ENCODE assay signal across 21 cellular contexts in the genomic region with DNA sequence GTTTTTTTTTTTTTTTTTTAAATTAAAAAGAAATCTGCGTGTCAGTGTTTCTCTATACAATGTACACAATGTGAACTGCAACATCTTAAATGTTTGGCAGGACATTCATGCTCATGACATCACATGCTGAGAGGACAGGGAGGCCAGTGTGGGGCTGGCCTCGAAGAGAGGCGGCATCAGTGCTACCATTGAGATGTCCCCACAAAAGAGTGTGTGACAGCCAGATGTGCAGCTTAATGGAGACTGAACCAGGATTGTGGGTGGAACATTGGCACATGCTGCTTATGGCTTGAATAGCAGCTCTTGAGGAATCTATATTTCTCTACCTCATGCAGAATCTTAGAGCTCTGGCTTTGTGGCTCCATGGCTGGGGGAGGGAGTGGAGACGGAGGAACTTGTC. TPM values are rescaled to one million over a fixed set of nuclear protein-coding genes. Genes with fewer than 3 reads are reported as not detected.
DNase-seq lines count a peak whose midpoint lies in the region; FAIRE-seq and TF ChIP-seq lines count a peak whose summit lies in the region.
"Had no signal": no experiment of that assay in that cellular context is flagged by ENCODE, and none has a peak within 500 bp of the region (broad histone marks: within the 10 kb centered on the region; RNA-seq: fewer than 3 reads in every experiment).

No MANE protein-coding gene starts in this region.

- FAIRE-seq in frontal cortex (lab: Jason Lieb, UNC) = peak; percentile 51
- FAIRE-seq: GM12891 had no signal

- TF ChIP-seq CTCF in breast epithelium (IDR thresholded peaks at IDR 0.05) (no peak), SK-N-SH (IDR thresholded peaks at IDR 0.05) (no peak)

- no peaks in the 10 kb centered on the region for H3K9me2 ChIP-seq in SK-N-SH

- peak in 1 of 2 donors; percentile 21 for DNase-seq in frontal cortex (ENCODE audit: low spot score in 2 of 2)
- peak; percentile 87 for DNase-seq in midbrain (lab: John Stamatoyannopoulos, UW)
- peak in 44 of 49 donors; percentile 21 to 90 (median 67) for DNase-seq in substantia nigra (lab: John Stamatoyannopoulos, UW)
- DNase-seq in breast epithelium (ENCODE audit: low spot score in 2 of 2) = no peak
- DNase-seq in SK-N-SH = no peak
- no peak for DNase-seq in activated naive CD4-positive, alpha-beta T cell treated with anti-CD3 and anti-CD28 coated beads, Interleukin-2, amount 50 U/mL, for 16 hours
- DNase-seq: CD4-positive, CD25-positive, alpha-beta regulatory T cell; DMS53; GM23248; KG1; NCI-H1048; NCI-H146; NCI-H2081 treated with DMSO at 0.1 percent for 48 hours; NCI-H226; NCI-H526; NK-92 treated with Interleukin-12 subunit alpha and Interleukin-12 subunit beta, amount 100 ng/mL, for 24 hours; RPMI8226 had no signal

- H3F3A ChIP-seq in SK-N-SH (replicated peaks; ENCODE audit: insufficient read depth) = peaks cover 3% of the 10 kb centered on the region

- H3K4me2 ChIP-seq in SK-N-SH = no peak overlapping the region

- H3K9me3 ChIP-seq in breast epithelium (no peaks in the 10 kb centered on the region), SK-N-SH (no peaks in the 10 kb centered on the region)

- no peak overlapping the region for H2AFZ ChIP-seq in SK-N-SH (ENCODE audit: low read depth)
- H2AFZ ChIP-seq: GM23248 had no signal

- no peak for TF ChIP-seq RAD21 in SK-N-SH (IDR thresholded peaks at IDR 0.05; ENCODE audit: low read length)

- H3K27ac ChIP-seq in angular gyrus (ENCODE audit: low read depth, low read length) (peak overlapping the region; percentile 82), substantia nigra (ENCODE audit: low read depth, low read length, poor library complexity, severe bottlenecking) (peak overlapping the region; percentile 86), breast epithelium (no peak overlapping the region), SK-N-SH (ENCODE audit: low read depth in 2 of 2, low read length in 1 of 2) (no peak overlapping the region)
- H3K27ac ChIP-seq: GM23248, HL-60 had no signal

- TF ChIP-seq POLR2A in breast epithelium (IDR thresholded peaks at IDR 0.05) = no peak

- no peaks in the 10 kb centered on the region for H3K36me3 ChIP-seq in breast epithelium
- H3K36me3 ChIP-seq in SK-N-SH (replicated peaks in 1 of 2; ENCODE audit: control insufficient read depth in 1 of 2, insufficient read depth in 2 of 2, low read length in 1 of 2) = no peaks in the 10 kb centered on the region

- no peak overlapping the region for H3K9ac ChIP-seq in SK-N-SH
- H3K9ac ChIP-seq: GM23248 had no signal

- WGBS in SK-N-SH (ENCODE audit: low lambda C conversion rate) = 98% methylated on average over 4 of the region's 4 CpGs

- POLR2A ChIA-PET in SK-N-SH (lab: Yijun Ruan, JAX) = no interaction called here

- H3K4me1 ChIP-seq in breast epithelium (no peaks in the 10 kb centered on the region), SK-N-SH (ENCODE audit: control insufficient read depth in 1 of 2, insufficient read depth in 2 of 2, low read depth in 1 of 2, low read length in 1 of 2) (no peaks in the 10 kb centered on the region; a peak in 1 of 4 replicates)

- H3K4me3 ChIP-seq in breast epithelium (no peak overlapping the region), SK-N-SH (ENCODE audit: low read depth in 2 of 2, low read length in 1 of 2) (no peak overlapping the region)
- H3K4me3 ChIP-seq: GM23248 had no signal

- no peaks in the 10 kb centered on the region for H3K79me2 ChIP-seq in SK-N-SH (ENCODE audit: insufficient read depth)

- H3K27me3 ChIP-seq in breast epithelium (no peaks in the 10 kb centered on the region), SK-N-SH (ENCODE audit: insufficient read depth) (no peaks in the 10 kb centered on the region)

- CTCF ChIA-PET in SK-N-SH (lab: Yijun Ruan, JAX) = no interaction called here

- no peak for TF ChIP-seq EP300 in SK-N-SH (IDR thresholded peaks at IDR 0.05; ENCODE audit: borderline replicate concordance in 1 of 2, low read depth in 1 of 2, low read length in 1 of 2)

- H4K20me1 ChIP-seq in SK-N-SH (ENCODE audit: insufficient read depth) = no peaks in the 10 kb centered on the region

- intact Hi-C loops in breast epithelium (cut with DNase I; ENCODE audit: low total_unique reads) = no loop called here

TF ChIP-seq in SK-N-SH, 30 proteins besides CTCF, POLR2A, EP300 and RAD21 (continues in another document):
- TF ChIP-seq SMC3 (IDR thresholded peaks at IDR 0.05; ENCODE audit: low read depth, low read length) (no peak), SIN3A (IDR thresholded peaks at IDR 0.05; ENCODE audit: borderline replicate concordance, low read depth, low read length) (no peak), FOXM1 (IDR thresholded peaks at IDR 0.05; ENCODE audit: low read depth) (no peak), MXI1 (IDR thresholded peaks at IDR 0.05; ENCODE audit: low read depth, low read length) (no peak), TAF1 (IDR thresholded peaks at IDR 0.05; ENCODE audit: borderline replicate concordance, low read depth, low read length) (no peak), RFX5 (IDR thresholded peaks at IDR 0.05; ENCODE audit: low read length) (no peak), YY1 (IDR thresholded peaks at IDR 0.05; ENCODE audit: low read depth) (no peak), POLR2AphosphoS5 (IDR thresholded peaks at IDR 0.05; ENCODE audit: low read depth, low read length) (no peak), FOXJ3 (CRISPR knock-in tag; IDR thresholded peaks at IDR 0.05) (no peak), TCF12 (IDR thresholded peaks at IDR 0.05) (no peak), FOSL2 (IDR thresholded peaks at IDR 0.05; ENCODE audit: borderline replicate concordance, low read depth) (no peak)
- TF ChIP-seq, protein P1, sequence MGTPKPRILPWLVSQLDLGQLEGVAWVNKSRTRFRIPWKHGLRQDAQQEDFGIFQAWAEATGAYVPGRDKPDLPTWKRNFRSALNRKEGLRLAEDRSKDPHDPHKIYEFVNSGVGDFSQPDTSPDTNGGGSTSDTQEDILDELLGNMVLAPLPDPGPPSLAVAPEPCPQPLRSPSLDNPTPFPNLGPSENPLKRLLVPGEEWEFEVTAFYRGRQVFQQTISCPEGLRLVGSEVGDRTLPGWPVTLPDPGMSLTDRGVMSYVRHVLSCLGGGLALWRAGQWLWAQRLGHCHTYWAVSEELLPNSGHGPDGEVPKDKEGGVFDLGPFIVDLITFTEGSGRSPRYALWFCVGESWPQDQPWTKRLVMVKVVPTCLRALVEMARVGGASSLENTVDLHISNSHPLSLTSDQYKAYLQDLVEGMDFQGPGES (IDR thresholded peaks at IDR 0.05; ENCODE audit: low read depth, low read length) = no peak
- TF ChIP-seq, protein P2, sequence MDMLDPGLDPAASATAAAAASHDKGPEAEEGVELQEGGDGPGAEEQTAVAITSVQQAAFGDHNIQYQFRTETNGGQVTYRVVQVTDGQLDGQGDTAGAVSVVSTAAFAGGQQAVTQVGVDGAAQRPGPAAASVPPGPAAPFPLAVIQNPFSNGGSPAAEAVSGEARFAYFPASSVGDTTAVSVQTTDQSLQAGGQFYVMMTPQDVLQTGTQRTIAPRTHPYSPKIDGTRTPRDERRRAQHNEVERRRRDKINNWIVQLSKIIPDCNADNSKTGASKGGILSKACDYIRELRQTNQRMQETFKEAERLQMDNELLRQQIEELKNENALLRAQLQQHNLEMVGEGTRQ (IDR thresholded peaks at IDR 0.05; ENCODE audit: borderline replicate concordance, low read depth, low read length) = no peak
- TF ChIP-seq, protein P3, sequence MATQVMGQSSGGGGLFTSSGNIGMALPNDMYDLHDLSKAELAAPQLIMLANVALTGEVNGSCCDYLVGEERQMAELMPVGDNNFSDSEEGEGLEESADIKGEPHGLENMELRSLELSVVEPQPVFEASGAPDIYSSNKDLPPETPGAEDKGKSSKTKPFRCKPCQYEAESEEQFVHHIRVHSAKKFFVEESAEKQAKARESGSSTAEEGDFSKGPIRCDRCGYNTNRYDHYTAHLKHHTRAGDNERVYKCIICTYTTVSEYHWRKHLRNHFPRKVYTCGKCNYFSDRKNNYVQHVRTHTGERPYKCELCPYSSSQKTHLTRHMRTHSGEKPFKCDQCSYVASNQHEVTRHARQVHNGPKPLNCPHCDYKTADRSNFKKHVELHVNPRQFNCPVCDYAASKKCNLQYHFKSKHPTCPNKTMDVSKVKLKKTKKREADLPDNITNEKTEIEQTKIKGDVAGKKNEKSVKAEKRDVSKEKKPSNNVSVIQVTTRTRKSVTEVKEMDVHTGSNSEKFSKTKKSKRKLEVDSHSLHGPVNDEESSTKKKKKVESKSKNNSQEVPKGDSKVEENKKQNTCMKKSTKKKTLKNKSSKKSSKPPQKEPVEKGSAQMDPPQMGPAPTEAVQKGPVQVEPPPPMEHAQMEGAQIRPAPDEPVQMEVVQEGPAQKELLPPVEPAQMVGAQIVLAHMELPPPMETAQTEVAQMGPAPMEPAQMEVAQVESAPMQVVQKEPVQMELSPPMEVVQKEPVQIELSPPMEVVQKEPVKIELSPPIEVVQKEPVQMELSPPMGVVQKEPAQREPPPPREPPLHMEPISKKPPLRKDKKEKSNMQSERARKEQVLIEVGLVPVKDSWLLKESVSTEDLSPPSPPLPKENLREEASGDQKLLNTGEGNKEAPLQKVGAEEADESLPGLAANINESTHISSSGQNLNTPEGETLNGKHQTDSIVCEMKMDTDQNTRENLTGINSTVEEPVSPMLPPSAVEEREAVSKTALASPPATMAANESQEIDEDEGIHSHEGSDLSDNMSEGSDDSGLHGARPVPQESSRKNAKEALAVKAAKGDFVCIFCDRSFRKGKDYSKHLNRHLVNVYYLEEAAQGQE (IDR thresholded peaks at IDR 0.05; ENCODE audit: low read depth, low read length) = no peak
- TF ChIP-seq, protein P4, sequence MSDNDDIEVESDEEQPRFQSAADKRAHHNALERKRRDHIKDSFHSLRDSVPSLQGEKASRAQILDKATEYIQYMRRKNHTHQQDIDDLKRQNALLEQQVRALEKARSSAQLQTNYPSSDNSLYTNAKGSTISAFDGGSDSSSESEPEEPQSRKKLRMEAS (IDR thresholded peaks at IDR 0.05; ENCODE audit: low read depth) = no peak
- TF ChIP-seq, protein P5, sequence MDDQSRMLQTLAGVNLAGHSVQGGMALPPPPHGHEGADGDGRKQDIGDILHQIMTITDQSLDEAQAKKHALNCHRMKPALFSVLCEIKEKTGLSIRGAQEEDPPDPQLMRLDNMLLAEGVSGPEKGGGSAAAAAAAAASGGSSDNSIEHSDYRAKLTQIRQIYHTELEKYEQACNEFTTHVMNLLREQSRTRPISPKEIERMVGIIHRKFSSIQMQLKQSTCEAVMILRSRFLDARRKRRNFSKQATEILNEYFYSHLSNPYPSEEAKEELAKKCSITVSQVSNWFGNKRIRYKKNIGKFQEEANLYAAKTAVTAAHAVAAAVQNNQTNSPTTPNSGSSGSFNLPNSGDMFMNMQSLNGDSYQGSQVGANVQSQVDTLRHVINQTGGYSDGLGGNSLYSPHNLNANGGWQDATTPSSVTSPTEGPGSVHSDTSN (IDR thresholded peaks at IDR 0.05) = no peak

RNA-seq across cellular contexts. Expression of a gene that starts 18.5 kb away (rescaled TPM):
- total RNA-seq in frontal cortex = 13.9 TPM
- total RNA-seq in breast epithelium = 10 to 100 TPM in 2 of 3 donors, 1 to 10 TPM in 1; 8.2 to 48.4 (median 28.8) TPM
- polyA plus RNA-seq in SK-N-SH (2012; rRNA removed) = 1.6 and 2.2 TPM in 2 replicates
- 0.93 and 1.5 TPM in 2 replicates for polyA plus RNA-seq in SK-N-SH (2012; cell fraction: cytosol; rRNA removed)
- 2.5 and 4.0 TPM in 2 replicates for polyA plus RNA-seq in SK-N-SH (2012; cell fraction: nucleus; rRNA removed)
- total RNA-seq: A673; CD4-positive, CD25-positive, alpha-beta regulatory T cell had no signal
- polyA plus RNA-seq: CD4-positive, CD25-positive, alpha-beta regulatory T cell had no signal

Comparison
In these comparisons a context has a peak if more than half of its experiments do, and no peak if none do; other contexts are left out.
1. H3K27ac ChIP-seq: peak in angular gyrus (single experiment) and substantia nigra (single experiment); none in breast epithelium (0 of 2) and SK-N-SH (0 of 2).
2. DNase-seq: peak in midbrain (single experiment) and substantia nigra (44 of 49); none in breast epithelium (0 of 2), SK-N-SH (single experiment) and activated naive CD4-positive, alpha-beta T cell treated with anti-CD3 and anti-CD28 coated beads, Interleukin-2, amount 50 U/mL, for 16 hours (single experiment).